In genomic region chr19:52570005-52570861, GRCh38 we compare ENCODE assay signal across 8 cellular contexts. TPM values are rescaled to one million over a fixed set of nuclear protein-coding genes. Genes with fewer than 3 reads are reported as not detected.
DNase-seq lines count a peak whose midpoint lies in the region; ATAC-seq and TF ChIP-seq lines count a peak whose summit lies in the region.

ZNF701 (plus strand) TSS chr19:52570287; CDS start chr19:52574148, 3,861 bp downstream.

- peak within 1 kb of the TSS; percentile 96 for H3K4me3 Mint-ChIP-seq in activated naive CD8-positive, alpha-beta T cell treated with anti-CD3 and anti-CD28 coated beads, Interleukin-2, amount 50 U/mL, for 24 hours

- H3K27ac Mint-ChIP-seq in activated naive CD8-positive, alpha-beta T cell treated with anti-CD3 and anti-CD28 coated beads, Interleukin-2, amount 50 U/mL, for 24 hours, result peak within 1 kb of the TSS; percentile 94

- peaks cover 64% of the 10 kb centered on the region for H3K36me3 Mint-ChIP-seq in activated naive CD8-positive, alpha-beta T cell treated with anti-CD3 and anti-CD28 coated beads, Interleukin-2, amount 50 U/mL, for 24 hours (ENCODE audit: low read depth)

- H3K27ac ChIP-seq in cardiac muscle cell (peak within 1 kb of the TSS; percentile 91), parathyroid adenoma (peak within 1 kb of the TSS; percentile 39), tibial artery (peak within 1 kb of the TSS; percentile 86 to 87)

- ATAC-seq in GM21723 (IDR thresholded peaks at IDR 0.05; ENCODE audit: unreplicated experiment), result peak; percentile 93
- peak; percentile 98 for ATAC-seq in activated naive CD8-positive, alpha-beta T cell treated with anti-CD3 and anti-CD28 coated beads, Interleukin-2, amount 50 U/mL, for 24 hours

- H3K4me2 ChIP-seq in parathyroid adenoma (ENCODE audit: low read length), result peak within 1 kb of the TSS; percentile 87

- intact Hi-C loops in tibial artery (cut with DNase I; ENCODE audit: low total_unique reads), result no loop called here

- peak; percentile 91 for DNase-seq in DMS153 treated with DMSO at 0.1 percent for 48 hours (lab: John Stamatoyannopoulos, UW; ENCODE audit: unreplicated experiment)
- peak; percentile 90 for DNase-seq in LoVo (ENCODE audit: low spot score)
- peak; percentile 62 for DNase-seq in SKM-1 treated with dmso at 0.1 percent for 144 hours (lab: John Stamatoyannopoulos, UW; ENCODE audit: unreplicated experiment)
- DNase-seq in activated naive CD8-positive, alpha-beta T cell treated with anti-CD3 and anti-CD28 coated beads, Interleukin-2, amount 50 U/mL, for 24 hours, result peak; percentile 96
- DNase-seq in cardiac muscle cell (ENCODE audit: low read depth in 1 of 2, low spot score in 1 of 2), result peak; percentile 94 to 96
- peak; percentile 95 to 97 for DNase-seq in tibial artery

- TF ChIP-seq CTCF in cardiac muscle cell (IDR thresholded peaks at IDR 0.05; ENCODE audit: low read depth, low read length) (peak; percentile 17), parathyroid adenoma (IDR thresholded peaks at IDR 0.05) (peak; percentile 6), tibial artery (IDR thresholded peaks at IDR 0.05) (peak; percentile 34 to 47)

- H3K27me3 Mint-ChIP-seq in activated naive CD8-positive, alpha-beta T cell treated with anti-CD3 and anti-CD28 coated beads, Interleukin-2, amount 50 U/mL, for 24 hours, result no peaks in the 10 kb centered on the region

- peaks cover 27% of the 10 kb centered on the region for H3K4me1 Mint-ChIP-seq in activated naive CD8-positive, alpha-beta T cell treated with anti-CD3 and anti-CD28 coated beads, Interleukin-2, amount 50 U/mL, for 24 hours

- H2AFZ ChIP-seq in parathyroid adenoma, result peak within 1 kb of the TSS; percentile 75

- peak within 1 kb of the TSS; percentile 67 for H3K4me3 ChIP-seq in cardiac muscle cell
- peak within 1 kb of the TSS; percentile 68 for H3K4me3 ChIP-seq in parathyroid adenoma (ENCODE audit: low read depth, low read length)
- H3K4me3 ChIP-seq in tibial artery, result peak within 1 kb of the TSS; percentile 66 to 68

- H3K9me3 Mint-ChIP-seq in activated naive CD8-positive, alpha-beta T cell treated with anti-CD3 and anti-CD28 coated beads, Interleukin-2, amount 50 U/mL, for 24 hours, result peaks cover 44% of the 10 kb centered on the region

- no peaks in the 10 kb centered on the region for H3K79me2 ChIP-seq in parathyroid adenoma

- H3K9ac ChIP-seq in parathyroid adenoma, result no peak within 1 kb of the TSS

- H3K9me3 ChIP-seq in cardiac muscle cell (ENCODE audit: low read depth) (no peaks in the 10 kb centered on the region), parathyroid adenoma (ENCODE audit: control insufficient read depth, low read length) (no peaks in the 10 kb centered on the region), tibial artery (no peaks in the 10 kb centered on the region)

- H3K27me3 ChIP-seq in cardiac muscle cell (no peaks in the 10 kb centered on the region), parathyroid adenoma (ENCODE audit: control insufficient read depth, insufficient read depth, low read length) (no peaks in the 10 kb centered on the region), tibial artery (no peaks in the 10 kb centered on the region)

- H3K36me3 ChIP-seq in cardiac muscle cell (peaks cover 2% of the 10 kb centered on the region), parathyroid adenoma (ENCODE audit: control insufficient read depth, insufficient read depth, low read length) (no peaks in the 10 kb centered on the region), tibial artery (peaks cover 6 to 34% (median 31%) of the 10 kb centered on the region in 3 donors)

- H3K4me1 ChIP-seq in cardiac muscle cell (ENCODE audit: low read depth) (peaks cover 5% of the 10 kb centered on the region), parathyroid adenoma (no peaks in the 10 kb centered on the region), tibial artery (peaks cover 0 to 16% (median 7%) of the 10 kb centered on the region in 4 donors)

RNA-seq across cellular contexts. Expression of gene ZNF701, which starts in this region (rescaled TPM):
- 6.3 and 13.5 TPM in 2 replicates for total RNA-seq in cardiac muscle cell
- 10.8 and 11.0 TPM in 2 replicates for polyA plus RNA-seq in cardiac muscle cell

Comparison
In these comparisons a context has a peak if more than half of its experiments do, and no peak if none do; other contexts are left out.
1. Peak in every context shown above with its lines: DNase-seq, ATAC-seq, H3K4me3 ChIP-seq and H3K27ac ChIP-seq.
2. H3K27ac ChIP-seq: peak in every context shown above with its lines; median percentile 91 in cardiac muscle cell; 86 in tibial artery; 39 in parathyroid adenoma.